8 cellular contexts compared by ENCODE assay signal in genomic region chr3:18111702-18112311, GRCh38.
DNase-seq lines count a peak whose midpoint lies in the region; ATAC-seq and TF ChIP-seq lines count a peak whose summit lies in the region.

No MANE protein-coding gene starts in this region.

- peaks cover 9% of the 10 kb centered on the region for H3K9me3 Mint-ChIP-seq in endodermal cell

- no peak overlapping the region for H3K4me3 Mint-ChIP-seq in endodermal cell

- H3K27ac Mint-ChIP-seq in endodermal cell: no peak overlapping the region

- peak overlapping the region; percentile 66 for H3K27ac ChIP-seq in endodermal cell (ENCODE audit: low read depth, low read length)

- H3K27me3 Mint-ChIP-seq in endodermal cell (ENCODE audit: insufficient read depth): no peaks in the 10 kb centered on the region

- peaks cover 26% of the 10 kb centered on the region for H3K4me1 Mint-ChIP-seq in endodermal cell

- H3K9me3 ChIP-seq in endodermal cell (ENCODE audit: control insufficient read depth, low read length): no peaks in the 10 kb centered on the region

- TF ChIP-seq CTCF in AG10803 (conservative IDR thresholded peaks at IDR 0.05; ENCODE audit: low read length) (no peak), endodermal cell (conservative IDR thresholded peaks at IDR 0.05) (no peak)

- peaks cover 12% of the 10 kb centered on the region for H3K36me3 Mint-ChIP-seq in endodermal cell (ENCODE audit: low read depth)

- DNase-seq in AG10803 (ENCODE audit: low read depth) (peak; percentile 25), NCI-H1930 (lab: John Stamatoyannopoulos, UW) (peak; percentile 3 to 16), endodermal cell (no peak)
- no peak for DNase-seq in stimulated activated CD4-positive, alpha-beta T cell treated with anti-CD3 and anti-CD28 coated beads, Interleukin-15, amount 100 ng/mL, for 24 hours
- DNase-seq in stimulated activated CD4-positive, alpha-beta T cell treated with anti-CD3 and anti-CD28 coated beads, Interleukin-12 subunit alpha, Interleukin-12 subunit beta, amount 100 ng/mL, for 4 hours: no peak

- peak overlapping the region; percentile 21 for H3K4me3 ChIP-seq in AG10803 (ENCODE audit: low read length)
- no peak overlapping the region for H3K4me3 ChIP-seq in endodermal cell (ENCODE audit: low read length)

- H3K27me3 ChIP-seq in endodermal cell (ENCODE audit: control insufficient read depth, insufficient read depth, low read length, poor library complexity, severe bottlenecking): no peaks in the 10 kb centered on the region

- H3K36me3 ChIP-seq in endodermal cell (ENCODE audit: control insufficient read depth, insufficient read depth, low read length): no peaks in the 10 kb centered on the region

- H3K4me1 ChIP-seq in endodermal cell (ENCODE audit: control insufficient read depth, insufficient read depth, low read length): peaks cover 3% of the 10 kb centered on the region

- no peak overlapping the region for H3K9ac ChIP-seq in endodermal cell (ENCODE audit: extremely low read depth, low read length, poor library complexity, severe bottlenecking)

- 50 to 77% methylated on average over 2 to 6 of the region's 6 CpGs for WGBS in endodermal cell (ENCODE audit: insufficient coverage in 1 of 2, insufficient read length in 1 of 2), 2 experiments

- ATAC-seq in GM18511 (IDR thresholded peaks at IDR 0.05; ENCODE audit: unreplicated experiment) (peak; percentile 92), HG02763 (IDR thresholded peaks at IDR 0.05; ENCODE audit: unreplicated experiment) (peak; percentile 93), HG03025 (IDR thresholded peaks at IDR 0.05; ENCODE audit: low FRiP score, unreplicated experiment) (no peak)

Comparison
In these comparisons a context has a peak if more than half of its experiments do, and no peak if none do; other contexts are left out.
1. DNase-seq: peak in AG10803 (single experiment) and NCI-H1930 (2 of 2); none in endodermal cell (single experiment), stimulated activated CD4-positive, alpha-beta T cell treated with anti-CD3 and anti-CD28 coated beads, Interleukin-15, amount 100 ng/mL, for 24 hours (single experiment) and stimulated activated CD4-positive, alpha-beta T cell treated with anti-CD3 and anti-CD28 coated beads, Interleukin-12 subunit alpha, Interleukin-12 subunit beta, amount 100 ng/mL, for 4 hours (single experiment).